ENCODE assay signal across 15 cellular contexts in genomic region chr10:119340893-119341235, GRCh38.
A peak's percentile ranks its signal among the peaks of the same experiment; 100 is the strongest.
DNase-seq lines count a peak whose midpoint lies in the region; ATAC-seq and TF ChIP-seq lines count a peak whose summit lies in the region.
"Had no signal": no experiment of that assay in that cellular context is flagged by ENCODE, and none has a peak within 500 bp of the region (broad histone marks: within the 10 kb centered on the region; RNA-seq: fewer than 3 reads in every experiment).

No MANE protein-coding gene starts in this region.

- peaks cover 36% of the 10 kb centered on the region for H3K4me1 Mint-ChIP-seq in activated naive CD8-positive, alpha-beta T cell treated with anti-CD3 and anti-CD28 coated beads, Interleukin-2, amount 50 U/mL, for 24 hours
- H3K4me1 Mint-ChIP-seq in activated naive CD8-positive, alpha-beta T cell treated with anti-CD3 and anti-CD28 coated beads for 36 hours, result peaks cover 24% of the 10 kb centered on the region
- peaks cover 83% of the 10 kb centered on the region for H3K4me1 Mint-ChIP-seq in nephron progenitor cell

- H3K36me3 ChIP-seq in heart right ventricle, result peaks cover 0 to 6% (median 0%) of the 10 kb centered on the region in 9 donors
- no peaks in the 10 kb centered on the region for H3K36me3 ChIP-seq in upper lobe of right lung

- peak overlapping the region; percentile 50 to 84 (median 70) for H3K27ac ChIP-seq in heart right ventricle
- H3K27ac ChIP-seq in upper lobe of right lung, result peak overlapping the region; percentile 65

- H3K4me3 ChIP-seq in heart right ventricle (no peak overlapping the region), upper lobe of right lung (no peak overlapping the region)
- H3K4me3 ChIP-seq: tibial nerve had no signal

- no peak overlapping the region for H3K4me3 Mint-ChIP-seq in activated naive CD8-positive, alpha-beta T cell treated with anti-CD3 and anti-CD28 coated beads, Interleukin-2, amount 50 U/mL, for 24 hours
- H3K4me3 Mint-ChIP-seq in activated naive CD8-positive, alpha-beta T cell treated with anti-CD3 and anti-CD28 coated beads for 36 hours, result no peak overlapping the region
- H3K4me3 Mint-ChIP-seq in nephron progenitor cell, result peak overlapping the region; percentile 33
- H3K4me3 Mint-ChIP-seq: activated B cell treated with CpG ODN at 0.5 μM for 24 hours; activated T-helper 1 cell treated with anti-CD3 and anti-CD28 coated beads, Interleukin-12 subunit alpha, Interleukin-12 subunit beta, Interleukin-2, Interleukin-4 antibody, amounts not matched to agents 30 ng/mL and 10 ng/mL and 1 ng/mL, durations not matched to agents 14 hours and 24 hours and 36 hours; T-cell had no signal

- peaks cover 0 to 4% (median 0%) of the 10 kb centered on the region in 11 donors for H3K9me3 ChIP-seq in heart right ventricle
- H3K9me3 ChIP-seq in upper lobe of right lung, result no peaks in the 10 kb centered on the region
- H3K9me3 ChIP-seq: tibial nerve had no signal

- H3K27me3 Mint-ChIP-seq in activated naive CD8-positive, alpha-beta T cell treated with anti-CD3 and anti-CD28 coated beads, Interleukin-2, amount 50 U/mL, for 24 hours, result no peaks in the 10 kb centered on the region
- no peaks in the 10 kb centered on the region for H3K27me3 Mint-ChIP-seq in activated naive CD8-positive, alpha-beta T cell treated with anti-CD3 and anti-CD28 coated beads for 36 hours
- peaks cover 3% of the 10 kb centered on the region for H3K27me3 Mint-ChIP-seq in nephron progenitor cell (ENCODE audit: low read depth, poor library complexity)
- H3K27me3 Mint-ChIP-seq: activated B cell treated with CpG ODN at 0.5 μM for 24 hours, T-cell had no signal

- H3K9me3 Mint-ChIP-seq in activated naive CD8-positive, alpha-beta T cell treated with anti-CD3 and anti-CD28 coated beads, Interleukin-2, amount 50 U/mL, for 24 hours, result no peaks in the 10 kb centered on the region
- no peaks in the 10 kb centered on the region for H3K9me3 Mint-ChIP-seq in activated naive CD8-positive, alpha-beta T cell treated with anti-CD3 and anti-CD28 coated beads for 36 hours
- no peaks in the 10 kb centered on the region for H3K9me3 Mint-ChIP-seq in nephron progenitor cell
- H3K9me3 Mint-ChIP-seq: activated B cell treated with CpG ODN at 0.5 μM for 24 hours; activated T-helper 1 cell treated with anti-CD3 and anti-CD28 coated beads, Interleukin-12 subunit alpha, Interleukin-12 subunit beta, Interleukin-2, Interleukin-4 antibody, amounts not matched to agents 30 ng/mL and 10 ng/mL and 1 ng/mL, durations not matched to agents 14 hours and 24 hours and 36 hours; T-cell had no signal

- no peak for TF ChIP-seq CTCF in heart right ventricle (IDR thresholded peaks at IDR 0.05)
- TF ChIP-seq CTCF in nephron progenitor cell (IDR thresholded peaks at IDR 0.05), result no peak
- no peak for TF ChIP-seq CTCF in upper lobe of right lung (IDR thresholded peaks at IDR 0.05)

- peaks cover 19 to 87% (median 49%) of the 10 kb centered on the region in 9 donors for H3K4me1 ChIP-seq in heart right ventricle
- peaks cover 31% of the 10 kb centered on the region for H3K4me1 ChIP-seq in upper lobe of right lung

- H3K27me3 ChIP-seq in heart right ventricle, result no peaks in the 10 kb centered on the region
- no peaks in the 10 kb centered on the region for H3K27me3 ChIP-seq in upper lobe of right lung
- H3K27me3 ChIP-seq: tibial nerve had no signal

- intact Hi-C loops in heart right ventricle (cut with DNase I), result loop anchor here in 1 of 10 donors (5.0 kb wide), 1 partner anchor 44 kb away; no protein-coding TSS in a partner anchor
- intact Hi-C loops in upper lobe of right lung (cut with DNase I), result no loop called here

- no peak for ATAC-seq in activated naive CD8-positive, alpha-beta T cell treated with anti-CD3 and anti-CD28 coated beads, Interleukin-2, amount 50 U/mL, for 24 hours
- ATAC-seq in heart right ventricle, result peak in 1 of 8 donors; percentile 1
- peak; percentile 9 for ATAC-seq in upper lobe of right lung
- no peak for ATAC-seq in HG02973 (IDR thresholded peaks at IDR 0.05; ENCODE audit: unreplicated experiment)
- ATAC-seq in GM18517 (IDR thresholded peaks at IDR 0.05; ENCODE audit: unreplicated experiment), result no peak

- H3K36me3 Mint-ChIP-seq in activated naive CD8-positive, alpha-beta T cell treated with anti-CD3 and anti-CD28 coated beads, Interleukin-2, amount 50 U/mL, for 24 hours (ENCODE audit: low read depth), result peaks cover 8% of the 10 kb centered on the region
- peaks cover 9% of the 10 kb centered on the region for H3K36me3 Mint-ChIP-seq in activated naive CD8-positive, alpha-beta T cell treated with anti-CD3 and anti-CD28 coated beads for 36 hours
- H3K36me3 Mint-ChIP-seq in nephron progenitor cell (ENCODE audit: low read depth), result peaks cover 16% of the 10 kb centered on the region

- 59 to 67% methylated on average over 6 of the region's 6 CpGs for WGBS in heart right ventricle, 2 donors

- H3K27ac Mint-ChIP-seq in activated naive CD8-positive, alpha-beta T cell treated with anti-CD3 and anti-CD28 coated beads, Interleukin-2, amount 50 U/mL, for 24 hours, result peak overlapping the region; percentile 33
- H3K27ac Mint-ChIP-seq in activated naive CD8-positive, alpha-beta T cell treated with anti-CD3 and anti-CD28 coated beads for 36 hours, result no peak overlapping the region
- H3K27ac Mint-ChIP-seq in nephron progenitor cell, result peak overlapping the region; percentile 84
- H3K27ac Mint-ChIP-seq: activated B cell treated with CpG ODN at 0.5 μM for 24 hours, T-cell had no signal

- DNase-seq in activated naive CD8-positive, alpha-beta T cell treated with anti-CD3 and anti-CD28 coated beads, Interleukin-2, amount 50 U/mL, for 24 hours, result no peak
- DNase-seq in activated naive CD8-positive, alpha-beta T cell treated with anti-CD3 and anti-CD28 coated beads for 36 hours, result no peak
- DNase-seq in heart right ventricle (no peak), nephron progenitor cell (no peak), upper lobe of right lung (peak; percentile 62)
- no peak for DNase-seq in activated CD8-positive, alpha-beta memory T cell treated with anti-CD3 and anti-CD28 coated beads, Interleukin-2, amount 50 U/mL, for 48 hours
- DNase-seq: activated B cell treated with CpG ODN at 0.5 μM for 24 hours, hippocampal formation, kidney, NCI-H1417 had no signal
